13 cellular contexts compared by ENCODE assay signal in the genomic region with DNA sequence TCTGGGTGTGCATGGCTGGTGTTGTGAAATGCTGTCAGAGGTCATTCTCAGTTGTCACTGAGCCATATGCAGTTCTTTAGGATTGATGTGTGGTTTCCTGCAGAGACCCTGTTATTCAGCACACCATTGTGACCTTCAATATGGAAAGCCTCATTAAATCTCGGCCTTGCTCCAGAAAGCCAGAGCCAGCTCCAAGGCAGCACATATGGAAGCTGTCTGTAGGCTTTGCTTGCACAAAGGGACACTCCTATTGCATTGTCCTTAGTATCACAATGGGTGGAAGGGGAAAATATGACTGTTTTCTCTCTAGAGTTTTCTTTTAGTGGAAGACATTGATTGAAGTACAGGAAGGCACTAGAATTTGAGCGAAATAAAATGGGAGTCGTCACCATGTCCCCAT.
"Had no signal": no experiment of that assay in that cellular context is flagged by ENCODE, and none has a peak within 500 bp of the region (broad histone marks: within the 10 kb centered on the region; RNA-seq: fewer than 3 reads in every experiment).

No MANE protein-coding gene starts in this region.

- H3K36me3 ChIP-seq: esophagus squamous epithelium, heart right ventricle, left lung had no signal

- H3K4me1 ChIP-seq: heart right ventricle, left lung had no signal

- DNase-seq: activated CD4-positive, alpha-beta T cell treated with anti-CD3 and anti-CD28 coated beads, Interleukin-2, amount 50 U/mL, for 4 hours; activated CD8-positive, alpha-beta memory T cell treated with anti-CD3 and anti-CD28 coated beads, Interleukin-2, amount 10 ng/mL, durations not matched to agents 7 days and 5 days; activated effector memory CD4-positive, alpha-beta T cell treated with Interleukin-2 at 50 U/mL for 16 hours; activated T-cell treated with anti-CD3 and anti-CD28 coated beads, Interleukin-2, amount 50 U/mL, for 24 hours; amniotic stem cell; esophagus squamous epithelium; heart right ventricle; left lung; stimulated activated CD4-positive, alpha-beta T cell treated with anti-CD3 and anti-CD28 coated beads, Interleukin-4, amount 100 ng/mL, for 1 hour; stimulated activated CD8-positive, alpha-beta memory T cell treated with anti-CD3 and anti-CD28 coated beads, Interleukin-4, amount 100 ng/mL, for 48 hours; stimulated activated naive CD8-positive, alpha-beta T cell treated with anti-CD3 and anti-CD28 coated beads, Interleukin-15, Interleukin-2, amounts not matched to agents 100 U/mL and 50 U/mL, for 24 hours; testis had no signal

- H3K27me3 ChIP-seq: heart right ventricle, left lung, testis had no signal

- H3K4me3 ChIP-seq: esophagus squamous epithelium, heart right ventricle, left lung, testis had no signal

- H3K9me3 ChIP-seq: esophagus squamous epithelium, heart right ventricle, left lung, testis had no signal

- ATAC-seq: activated CD8-positive, alpha-beta memory T cell treated with anti-CD3 and anti-CD28 coated beads, Interleukin-2, amount 10 ng/mL, durations not matched to agents 7 days and 5 days; heart right ventricle; left lung; natural killer cell treated with Interleukin-12 subunit alpha and Interleukin-12 subunit beta and Interleukin-15 and Interleukin-18, amount 100 ng/mL, for 72 hours; stimulated activated naive CD8-positive, alpha-beta T cell treated with anti-CD3 and anti-CD28 coated beads, Interleukin-15, Interleukin-2, amounts not matched to agents 100 U/mL and 50 U/mL, for 24 hours had no signal
